In the genomic region with DNA sequence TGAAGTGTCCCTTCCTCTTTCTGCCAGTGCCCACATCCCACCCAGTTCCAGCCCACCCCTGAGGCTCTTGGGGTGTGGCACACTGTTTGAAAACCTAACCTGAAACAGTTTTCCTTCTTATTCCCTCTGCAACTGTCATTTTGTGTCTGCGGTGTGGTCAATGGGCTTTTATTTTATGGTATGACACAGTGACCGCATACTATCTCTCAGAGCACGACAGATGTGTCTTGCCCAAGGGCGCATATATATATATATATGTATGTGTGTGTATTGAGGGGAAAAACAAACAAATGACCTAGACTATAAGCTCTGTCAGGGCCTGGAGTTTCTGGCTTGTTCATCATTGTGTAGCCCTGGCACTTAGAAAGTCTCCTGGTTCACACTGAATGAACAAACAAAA, we compare ENCODE assay signal across 13 cellular contexts.
DNase-seq lines count a peak whose midpoint lies in the region; TF ChIP-seq lines count a peak whose summit lies in the region.
"Had no signal": no experiment of that assay in that cellular context is flagged by ENCODE, and none has a peak within 500 bp of the region (broad histone marks: within the 10 kb centered on the region; RNA-seq: fewer than 3 reads in every experiment).

No MANE protein-coding gene starts in this region.

- no peaks in the 10 kb centered on the region for H3K27me3 Mint-ChIP-seq in nephron (ENCODE audit: low read depth)

- no peak for TF ChIP-seq CTCF in nephron (IDR thresholded peaks at IDR 0.05; ENCODE audit: unreplicated experiment in 3 of 3)

- H3K4me1 Mint-ChIP-seq in nephron: peaks cover 70% of the 10 kb centered on the region
- H3K4me1 Mint-ChIP-seq: CD4-positive, alpha-beta memory T cell had no signal

- DNase-seq in NCI-H69 (lab: John Stamatoyannopoulos, UW): peak; percentile 81
- DNase-seq in RPMI7951 (ENCODE audit: low read depth): peak; percentile 52
- DNase-seq in activated CD8-positive, alpha-beta memory T cell treated with anti-CD3 and anti-CD28 coated beads, Interleukin-2, amount 50 U/mL, for 4 hours: no peak
- no peak for DNase-seq in NCI-H2171 treated with DMSO at 0.1 percent for 48 hours (lab: John Stamatoyannopoulos, UW)
- DNase-seq in hypothalamus (lab: John Stamatoyannopoulos, UW): no peak
- no peak for DNase-seq in SIG-M5 (lab: John Stamatoyannopoulos, UW)
- DNase-seq: Calu3; CD4-positive, alpha-beta memory T cell; COR-L47; DND-41; GOT3 had no signal

- H3K36me3 Mint-ChIP-seq in nephron (ENCODE audit: low read depth): no peaks in the 10 kb centered on the region
- H3K36me3 Mint-ChIP-seq: CD4-positive, alpha-beta memory T cell had no signal

- H3K27ac ChIP-seq in angular gyrus (ENCODE audit: low read depth, low read length): peak overlapping the region; percentile 86

- H3K9me3 Mint-ChIP-seq in nephron: no peaks in the 10 kb centered on the region
- H3K9me3 Mint-ChIP-seq: CD4-positive, alpha-beta memory T cell had no signal

- H3K4me3 Mint-ChIP-seq in nephron: no peak overlapping the region
- H3K4me3 Mint-ChIP-seq: CD4-positive, alpha-beta memory T cell had no signal

- peak overlapping the region in 2 of 3 experiments; percentile 77 to 86 for H3K27ac Mint-ChIP-seq in nephron
- H3K27ac Mint-ChIP-seq: CD4-positive, alpha-beta memory T cell had no signal

Comparison
In these comparisons a context has a peak if more than half of its experiments do, and no peak if none do; other contexts are left out.
1. DNase-seq: peak in NCI-H69 (single experiment) and RPMI7951 (single experiment); none in activated CD8-positive, alpha-beta memory T cell treated with anti-CD3 and anti-CD28 coated beads, Interleukin-2, amount 50 U/mL, for 4 hours (single experiment), NCI-H2171 treated with DMSO at 0.1 percent for 48 hours (single experiment), hypothalamus (0 of 51) and SIG-M5 (single experiment).